Comparison of ENCODE assay signal across 15 cellular contexts in genomic region chr22:47396105-47396504, GRCh38.
DNase-seq lines count a peak whose midpoint lies in the region; ATAC-seq and TF ChIP-seq lines count a peak whose summit lies in the region.
"Had no signal": no experiment of that assay in that cellular context is flagged by ENCODE, and none has a peak within 500 bp of the region (broad histone marks: within the 10 kb centered on the region; RNA-seq: fewer than 3 reads in every experiment).

No MANE protein-coding gene starts in this region.

- H3K9me3 ChIP-seq in Peyer's patch: no peaks in the 10 kb centered on the region
- H3K9me3 ChIP-seq: HAP-1 had no signal

- ATAC-seq in activated naive CD8-positive, alpha-beta T cell treated with anti-CD3 and anti-CD28 coated beads, Interleukin-2, amount 50 U/mL, for 24 hours: no peak

- no peaks in the 10 kb centered on the region for H3K4me1 Mint-ChIP-seq in activated naive CD8-positive, alpha-beta T cell treated with anti-CD3 and anti-CD28 coated beads, Interleukin-2, amount 50 U/mL, for 24 hours
- H3K4me1 Mint-ChIP-seq: CD4-positive, alpha-beta memory T cell had no signal

- no peak for TF ChIP-seq POLR2A in Peyer's patch (IDR thresholded peaks at IDR 0.05)

- H3K36me3 Mint-ChIP-seq in activated naive CD8-positive, alpha-beta T cell treated with anti-CD3 and anti-CD28 coated beads, Interleukin-2, amount 50 U/mL, for 24 hours (ENCODE audit: low read depth): no peaks in the 10 kb centered on the region
- H3K36me3 Mint-ChIP-seq: CD4-positive, alpha-beta memory T cell had no signal

- H3K27ac ChIP-seq in Peyer's patch: no peak overlapping the region

- no peaks in the 10 kb centered on the region for H3K36me3 ChIP-seq in Peyer's patch
- H3K36me3 ChIP-seq: HAP-1 had no signal

- H3K4me3 ChIP-seq in Peyer's patch: no peak overlapping the region
- H3K4me3 ChIP-seq: HAP-1 had no signal

- TF ChIP-seq CTCF in Peyer's patch (IDR thresholded peaks at IDR 0.05): no peak

- in situ Hi-C loops in G401 (cut with HindIII; ENCODE audit: low sequenced_read_pairs): no loop called here

- intact Hi-C loops in posterior vena cava (cut with DNase I): no loop called here

- no peak overlapping the region for H3K4me3 Mint-ChIP-seq in activated naive CD8-positive, alpha-beta T cell treated with anti-CD3 and anti-CD28 coated beads, Interleukin-2, amount 50 U/mL, for 24 hours
- H3K4me3 Mint-ChIP-seq: CD4-positive, alpha-beta memory T cell had no signal

- no peaks in the 10 kb centered on the region for H3K9me3 Mint-ChIP-seq in activated naive CD8-positive, alpha-beta T cell treated with anti-CD3 and anti-CD28 coated beads, Interleukin-2, amount 50 U/mL, for 24 hours

- H3K27ac Mint-ChIP-seq in activated naive CD8-positive, alpha-beta T cell treated with anti-CD3 and anti-CD28 coated beads, Interleukin-2, amount 50 U/mL, for 24 hours: no peak overlapping the region

- no peaks in the 10 kb centered on the region for H3K27me3 ChIP-seq in Peyer's patch

- DNase-seq in SHP77 (lab: John Stamatoyannopoulos, UW) (peak; percentile 34 to 37), SHP77 treated with DMSO at 0.1 percent for 48 hours (lab: John Stamatoyannopoulos, UW) (no peak), Peyer's patch (peak in 2 of 3 donors; percentile 14 to 23), posterior vena cava (ENCODE audit: low spot score) (peak; percentile 50), NCI-H82 (lab: John Stamatoyannopoulos, UW) (no peak), G401 (ENCODE audit: low spot score) (no peak)
- DNase-seq in activated naive CD8-positive, alpha-beta T cell treated with anti-CD3 and anti-CD28 coated beads, Interleukin-2, amount 50 U/mL, for 24 hours: no peak
- DNase-seq: 8988T; AML-193; C1 segment of cervical spinal cord; CD4-positive, alpha-beta memory T cell; DND-41; GF-D8; GOT3 had no signal

- no peaks in the 10 kb centered on the region for H3K27me3 Mint-ChIP-seq in activated naive CD8-positive, alpha-beta T cell treated with anti-CD3 and anti-CD28 coated beads, Interleukin-2, amount 50 U/mL, for 24 hours

- H3K4me1 ChIP-seq in Peyer's patch: no peaks in the 10 kb centered on the region
- H3K4me1 ChIP-seq: HAP-1 had no signal

Comparison
In these comparisons a context has a peak if more than half of its experiments do, and no peak if none do; other contexts are left out.
1. DNase-seq: peak in SHP77 (2 of 2), Peyer's patch (2 of 3) and posterior vena cava (single experiment); none in SHP77 treated with DMSO at 0.1 percent for 48 hours (single experiment), NCI-H82 (single experiment), activated naive CD8-positive, alpha-beta T cell treated with anti-CD3 and anti-CD28 coated beads, Interleukin-2, amount 50 U/mL, for 24 hours (single experiment) and G401 (single experiment).